9 cellular contexts compared by ENCODE assay signal in genomic region chr3:186786810-186787375, GRCh38. TPM values are rescaled to one million over a fixed set of nuclear protein-coding genes. Genes with fewer than 3 reads are reported as not detected.
A peak's percentile ranks its signal among the peaks of the same experiment; 100 is the strongest.
DNase-seq lines count a peak whose midpoint lies in the region; ATAC-seq, FAIRE-seq and TF ChIP-seq lines count a peak whose summit lies in the region.
"Had no signal": no experiment of that assay in that cellular context is flagged by ENCODE, and none has a peak within 500 bp of the region (broad histone marks: within the 10 kb centered on the region; RNA-seq: fewer than 3 reads in every experiment).

No MANE protein-coding gene starts in this region.

- H3K79me2 ChIP-seq in HepG2 (ENCODE audit: insufficient read depth, low read length): peaks cover 35% of the 10 kb centered on the region

- TF ChIP-seq EP300 in HepG2 (IDR thresholded peaks at IDR 0.05; ENCODE audit: low read depth in 2 of 2, low read length in 2 of 2) (no peak), HepG2 (CRISPR knock-in tag; IDR thresholded peaks at IDR 0.05; ENCODE audit: borderline replicate concordance) (no peak)

- H3K36me3 Mint-ChIP-seq in activated CD8-positive, alpha-beta T cell treated with anti-CD3 and anti-CD28 coated beads, Interleukin-2, amount 10 ng/mL, durations not matched to agents 7 days and 5 days (ENCODE audit: low read depth): peaks cover 84% of the 10 kb centered on the region
- H3K36me3 Mint-ChIP-seq in immature natural killer cell: peaks cover 47 to 73% (median 58%) of the 10 kb centered on the region in 3 donors

- H4K20me1 ChIP-seq in HepG2 (ENCODE audit: insufficient read depth, low read length): peaks cover 67% of the 10 kb centered on the region

- no peak overlapping the region for H2AFZ ChIP-seq in HepG2 (ENCODE audit: low read length)

- no peaks in the 10 kb centered on the region for H3K9me3 ChIP-seq in HepG2 (ENCODE audit: low read length)
- no peaks in the 10 kb centered on the region for H3K9me3 ChIP-seq in right lobe of liver

- H3K4me2 ChIP-seq in HepG2 (ENCODE audit: low read depth, low read length): peak overlapping the region; percentile 82

- intact Hi-C loops in HepG2 (cut with micrococcal nuclease; ENCODE audit: unreplicated experiment): no loop called here
- intact Hi-C loops in right lobe of liver (cut with DNase I): no loop called here

- H3K27ac Mint-ChIP-seq in activated CD8-positive, alpha-beta T cell treated with anti-CD3 and anti-CD28 coated beads, Interleukin-2, amount 10 ng/mL, durations not matched to agents 7 days and 5 days: peak overlapping the region; percentile 65
- H3K27ac Mint-ChIP-seq in immature natural killer cell: peak overlapping the region in 5 of 6 donors; percentile 49 to 100 (median 78)

- H3K9me3 Mint-ChIP-seq in activated CD8-positive, alpha-beta T cell treated with anti-CD3 and anti-CD28 coated beads, Interleukin-2, amount 10 ng/mL, durations not matched to agents 7 days and 5 days (ENCODE audit: insufficient read depth): no peaks in the 10 kb centered on the region
- H3K9me3 Mint-ChIP-seq in immature natural killer cell: no peaks in the 10 kb centered on the region

- TF ChIP-seq CTCF in HepG2 (CRISPR knock-in tag; IDR thresholded peaks at IDR 0.05): no peak
- TF ChIP-seq CTCF in right lobe of liver (IDR thresholded peaks at IDR 0.05): no peak

- H3K4me3 ChIP-seq in HepG2 (replicated peaks in 1 of 3; ENCODE audit: insufficient read depth in 1 of 3, low read depth in 2 of 3, low read length in 3 of 3): peak overlapping the region in 2 of 3 experiments; percentile 18 to 22; a peak in 3 of 6 replicates
- H3K4me3 ChIP-seq in right lobe of liver: no peak overlapping the region

- in situ Hi-C loops in HepG2 (cut with HindIII; ENCODE audit: extremely low pct_ligation_motif_present, low pct_unique_long_range_greater_than_20kb): no loop called here

- no peak; a peak in 1 of 4 replicates for TF ChIP-seq POLR2A in HepG2 (IDR thresholded peaks at IDR 0.05; ENCODE audit: insufficient read depth in 1 of 2, low read depth in 2 of 2, low read length in 2 of 2)
- TF ChIP-seq POLR2A in right lobe of liver (IDR thresholded peaks at IDR 0.05): no peak

- TF ChIP-seq RAD21 in HepG2 (CRISPR knock-in tag; IDR thresholded peaks at IDR 0.05): no peak

- no peak for FAIRE-seq in HepG2 (lab: Jason Lieb, UNC)

- H3K4me3 Mint-ChIP-seq in activated CD8-positive, alpha-beta T cell treated with anti-CD3 and anti-CD28 coated beads, Interleukin-2, amount 10 ng/mL, durations not matched to agents 7 days and 5 days: peak overlapping the region; percentile 91
- H3K4me3 Mint-ChIP-seq in immature natural killer cell: peak overlapping the region in 4 of 5 donors; percentile 41 to 100 (median 70)

- H3K27me3 Mint-ChIP-seq in activated CD8-positive, alpha-beta T cell treated with anti-CD3 and anti-CD28 coated beads, Interleukin-2, amount 10 ng/mL, durations not matched to agents 7 days and 5 days (ENCODE audit: low read depth): no peaks in the 10 kb centered on the region
- H3K27me3 Mint-ChIP-seq in immature natural killer cell (ENCODE audit: low read depth in 3 of 3): peaks cover 14 to 42% (median 28%) of the 10 kb centered on the region in 3 donors

- peaks cover 48% of the 10 kb centered on the region for H3K4me1 Mint-ChIP-seq in activated CD8-positive, alpha-beta T cell treated with anti-CD3 and anti-CD28 coated beads, Interleukin-2, amount 10 ng/mL, durations not matched to agents 7 days and 5 days (ENCODE audit: low read depth)
- H3K4me1 Mint-ChIP-seq in immature natural killer cell: peaks cover 62 to 83% of the 10 kb centered on the region in 2 donors

- POLR2A ChIA-PET in HepG2 (lab: Yijun Ruan, JAX): no interaction called here
- POLR2A ChIA-PET in activated CD8-positive, alpha-beta T cell treated with anti-CD3 and anti-CD28 coated beads, Interleukin-2, amount 10 ng/mL, durations not matched to agents 7 days and 5 days (lab: Charles Lee): interaction anchor here (2.0 to 4.0 kb wide), 4 partner anchors 12 to 18 kb away, joined by 7 to 25 read pairs (median 10); no protein-coding TSS in a partner anchor

- 75% methylated on average over 5 of the region's 5 CpGs for WGBS in HepG2 (ENCODE audit: low lambda C conversion rate)
- 50% methylated on average over 5 of the region's 5 CpGs for WGBS in right lobe of liver (ENCODE audit: insufficient coverage, low coverage, low lambda C conversion rate, missing lambda C conversion rate)

- no peaks in the 10 kb centered on the region; a peak in 1 of 5 replicates for H3K27me3 ChIP-seq in HepG2 (ENCODE audit: control insufficient read depth in 1 of 2, insufficient read depth in 2 of 2, low read length in 2 of 2)
- no peaks in the 10 kb centered on the region for H3K27me3 ChIP-seq in right lobe of liver

- H3K9ac ChIP-seq in HepG2 (ENCODE audit: insufficient read depth, low read depth, low read length): no peak overlapping the region; the same call in 1 of the 2 replicates

- peaks cover 21 to 52% of the 10 kb centered on the region in 2 experiments for H3K36me3 ChIP-seq in HepG2 (replicated peaks in 1 of 2; ENCODE audit: control insufficient read depth in 1 of 2, insufficient read depth in 2 of 2, low read length in 2 of 2)
- H3K36me3 ChIP-seq in right lobe of liver: peaks cover 15 to 64% (median 50%) of the 10 kb centered on the region in 4 donors

- BruUV-seq in HepG2 (replicated peaks; lab: Mats Ljungman, UMichigan): no TSS peak

- H3K27ac ChIP-seq in HepG2 (ENCODE audit: extremely low read length, insufficient read depth, low read length) (peak overlapping the region; percentile 27), right lobe of liver (no peak overlapping the region)

- CTCF ChIA-PET in HepG2 (lab: Yijun Ruan, JAX; ENCODE audit: low intra/inter-chr PET ratio, low total read pairs): no interaction called here
- CTCF ChIA-PET in activated CD8-positive, alpha-beta T cell treated with anti-CD3 and anti-CD28 coated beads, Interleukin-2, amount 10 ng/mL, durations not matched to agents 7 days and 5 days (lab: Charles Lee): interaction anchor here (1.1 kb wide), 1 partner anchor 34 kb away, joined by 4 read pairs; no protein-coding TSS in a partner anchor

- ATAC-seq in HepG2 (no peak), right lobe of liver (no peak), HG03095 (IDR thresholded peaks at IDR 0.05; ENCODE audit: unreplicated experiment) (no peak), HG02970 (IDR thresholded peaks at IDR 0.05; ENCODE audit: low FRiP score, unreplicated experiment) (no peak), HG02852 (IDR thresholded peaks at IDR 0.05; ENCODE audit: unreplicated experiment) (no peak)
- ATAC-seq in activated CD8-positive, alpha-beta T cell treated with anti-CD3 and anti-CD28 coated beads, Interleukin-2, amount 10 ng/mL, durations not matched to agents 7 days and 5 days: no peak

- DNase-seq in HepG2 (ENCODE audit: low spot score): no peak
- no peak for DNase-seq in right lobe of liver
- DNase-seq in activated CD8-positive, alpha-beta T cell treated with anti-CD3 and anti-CD28 coated beads, Interleukin-2, amount 10 ng/mL, durations not matched to agents 7 days and 5 days: no peak
- DNase-seq in immature natural killer cell: no peak
- DNase-seq in NCI-H2196 treated with DMSO at 0.1 percent for 48 hours (lab: John Stamatoyannopoulos, UW; ENCODE audit: unreplicated experiment): no peak
- DNase-seq: NCI-H2227 treated with DMSO at 0.1 percent for 48 hours had no signal

- H3K4me1 ChIP-seq in HepG2 (ENCODE audit: insufficient read depth, low read length) (peaks cover 39% of the 10 kb centered on the region), right lobe of liver (peaks cover 0 to 33% (median 10%) of the 10 kb centered on the region in 4 donors)

RNA-seq across cellular contexts. Expression of gene EIF4A2, which starts 3.5 kb away (rescaled TPM):
- total RNA-seq in HepG2 (2016; rRNA removed; fragmentation: Illumina TruSeq; extraction: Trizol): 446 and 480 TPM in 2 replicates
- 146 and 165 TPM in 2 replicates for total RNA-seq in HepG2 (2016; cell fraction: cytosol; rRNA removed; fragmentation: Illumina TruSeq; extraction: Trizol; ENCODE audit: low read depth)
- 450 and 480 TPM in 2 replicates for total RNA-seq in HepG2 (2016; cell fraction: insoluble cytoplasmic fraction; rRNA removed; fragmentation: Illumina TruSeq; extraction: Trizol)
- total RNA-seq in HepG2 (2016; cell fraction: membrane; rRNA removed; fragmentation: Illumina TruSeq; extraction: Trizol): 286 and 327 TPM in 2 replicates
- total RNA-seq in HepG2 (2016; cell fraction: nucleus; rRNA removed; fragmentation: Illumina TruSeq; extraction: Trizol): 656 and 709 TPM in 2 replicates
- 475 and 596 TPM in 2 replicates for polyA plus RNA-seq in HepG2 (2011; rRNA removed)
- polyA plus RNA-seq in HepG2 (2011; cell fraction: cytosol; rRNA removed): 247 and 610 TPM in 2 replicates
- polyA plus RNA-seq in HepG2 (2011; cell fraction: nucleus; rRNA removed): 443 and 672 TPM in 2 replicates
- polyA plus RNA-seq in HepG2 (2012): 536 and 611 TPM in 2 replicates
- polyA plus RNA-seq in HepG2 (2016; cell fraction: cytosol; fragmentation: Illumina TruSeq; extraction: Trizol; ENCODE audit: low read depth): 52.8 and 60.6 TPM in 2 replicates
- polyA plus RNA-seq in HepG2 (2016; cell fraction: insoluble cytoplasmic fraction; fragmentation: Illumina TruSeq; extraction: Trizol; ENCODE audit: low read depth): 340 and 366 TPM in 2 replicates
- polyA plus RNA-seq in HepG2 (2016; cell fraction: membrane; fragmentation: Illumina TruSeq; extraction: Trizol; ENCODE audit: low read depth): 139 and 154 TPM in 2 replicates
- 727 and 748 TPM in 2 replicates for polyA plus RNA-seq in HepG2 (2016; cell fraction: nucleus; fragmentation: Illumina TruSeq; extraction: Trizol; ENCODE audit: insufficient read depth, low read depth)
- polyA minus RNA-seq in HepG2 (2011; rRNA and poly(A)+ RNA removed; ENCODE audit: low replicate concordance): 191 and 270 TPM in 2 replicates
- polyA minus RNA-seq in HepG2 (2011; cell fraction: cytosol; rRNA and poly(A)+ RNA removed): 288 and 321 TPM in 2 replicates
- 1,137 and 1,381 TPM in 2 replicates for polyA minus RNA-seq in HepG2 (2011; cell fraction: nucleus; rRNA and poly(A)+ RNA removed)
- 100 to 1,000 TPM in 5 of 6 experiments, 10 to 100 TPM in 1; 98.9 to 234 (median 131) TPM for total RNA-seq in right lobe of liver
- 100 to 1,000 TPM; 365 to 383 TPM for total RNA-seq in activated CD8-positive, alpha-beta T cell treated with anti-CD3 and anti-CD28 coated beads, Interleukin-2, amount 10 ng/mL, durations not matched to agents 7 days and 5 days
- polyA plus RNA-seq in immature natural killer cell: 100 to 1,000 TPM; 132 to 151 (median 140) TPM

RNA-seq across cellular contexts. Expression of gene RFC4, which starts 19.4 kb away (rescaled TPM):
- 103 and 109 TPM in 2 replicates for total RNA-seq in HepG2 (2016; rRNA removed; fragmentation: Illumina TruSeq; extraction: Trizol)
- total RNA-seq in HepG2 (2016; cell fraction: cytosol; rRNA removed; fragmentation: Illumina TruSeq; extraction: Trizol; ENCODE audit: low read depth): 40.2 and 42.1 TPM in 2 replicates
- 106 and 115 TPM in 2 replicates for total RNA-seq in HepG2 (2016; cell fraction: insoluble cytoplasmic fraction; rRNA removed; fragmentation: Illumina TruSeq; extraction: Trizol)
- 31.0 and 31.4 TPM in 2 replicates for total RNA-seq in HepG2 (2016; cell fraction: membrane; rRNA removed; fragmentation: Illumina TruSeq; extraction: Trizol)
- 68.8 and 77.7 TPM in 2 replicates for total RNA-seq in HepG2 (2016; cell fraction: nucleus; rRNA removed; fragmentation: Illumina TruSeq; extraction: Trizol)
- 15.1 and 18.5 TPM in 2 replicates for polyA plus RNA-seq in HepG2 (2011; rRNA removed)
- 7.9 and 8.6 TPM in 2 replicates for polyA plus RNA-seq in HepG2 (2011; cell fraction: cytosol; rRNA removed)
- polyA plus RNA-seq in HepG2 (2011; cell fraction: nucleus; rRNA removed): 32.1 and 36.9 TPM in 2 replicates
- 26.8 and 40.8 TPM in 2 replicates for polyA plus RNA-seq in HepG2 (2012)
- polyA plus RNA-seq in HepG2 (2016; cell fraction: cytosol; fragmentation: Illumina TruSeq; extraction: Trizol; ENCODE audit: low read depth): 9.3 and 10.4 TPM in 2 replicates
- polyA plus RNA-seq in HepG2 (2016; cell fraction: insoluble cytoplasmic fraction; fragmentation: Illumina TruSeq; extraction: Trizol; ENCODE audit: low read depth): 97.0 and 99.6 TPM in 2 replicates
- polyA plus RNA-seq in HepG2 (2016; cell fraction: membrane; fragmentation: Illumina TruSeq; extraction: Trizol; ENCODE audit: low read depth): 10.8 and 11.9 TPM in 2 replicates
- 133 and 142 TPM in 2 replicates for polyA plus RNA-seq in HepG2 (2016; cell fraction: nucleus; fragmentation: Illumina TruSeq; extraction: Trizol; ENCODE audit: insufficient read depth, low read depth)
- polyA minus RNA-seq in HepG2 (2011; rRNA and poly(A)+ RNA removed; ENCODE audit: low replicate concordance): 2.1 and 21.7 TPM in 2 replicates
- 4.9 and 11.6 TPM in 2 replicates for polyA minus RNA-seq in HepG2 (2011; cell fraction: cytosol; rRNA and poly(A)+ RNA removed)
- 11.7 and 14.3 TPM in 2 replicates for polyA minus RNA-seq in HepG2 (2011; cell fraction: nucleus; rRNA and poly(A)+ RNA removed)
- 10 to 100 TPM in 2 of 6 experiments, 1 to 10 TPM in 4; 4.6 to 17.4 (median 5.6) TPM for total RNA-seq in right lobe of liver
- 100 to 1,000 TPM in 1 of 2 experiments, 10 to 100 TPM in 1; 98.9 to 106 TPM for total RNA-seq in activated CD8-positive, alpha-beta T cell treated with anti-CD3 and anti-CD28 coated beads, Interleukin-2, amount 10 ng/mL, durations not matched to agents 7 days and 5 days
- polyA plus RNA-seq in immature natural killer cell: 10 to 100 TPM; 17.7 to 19.5 (median 18.1) TPM

RNA-seq across cellular contexts. Expression of gene ADIPOQ, which starts 55.6 kb away (rescaled TPM):
- total RNA-seq in HepG2 (2016; rRNA removed; fragmentation: Illumina TruSeq; extraction: Trizol): not detected in 2 replicates
- not detected in 2 replicates for total RNA-seq in HepG2 (2016; cell fraction: cytosol; rRNA removed; fragmentation: Illumina TruSeq; extraction: Trizol; ENCODE audit: low read depth)
- total RNA-seq in HepG2 (2016; cell fraction: insoluble cytoplasmic fraction; rRNA removed; fragmentation: Illumina TruSeq; extraction: Trizol): not detected in 2 replicates
- total RNA-seq in HepG2 (2016; cell fraction: membrane; rRNA removed; fragmentation: Illumina TruSeq; extraction: Trizol): not detected in 2 replicates
- not detected in 2 replicates for total RNA-seq in HepG2 (2016; cell fraction: nucleus; rRNA removed; fragmentation: Illumina TruSeq; extraction: Trizol)
- polyA plus RNA-seq in HepG2 (2011; rRNA removed): not detected in 2 replicates
- polyA plus RNA-seq in HepG2 (2011; cell fraction: cytosol; rRNA removed): not detected in 2 replicates
- not detected in 2 replicates for polyA plus RNA-seq in HepG2 (2011; cell fraction: nucleus; rRNA removed)
- not detected in 2 replicates for polyA plus RNA-seq in HepG2 (2012)
- not detected in 2 replicates for polyA plus RNA-seq in HepG2 (2016; cell fraction: cytosol; fragmentation: Illumina TruSeq; extraction: Trizol; ENCODE audit: low read depth)
- not detected in 2 replicates for polyA plus RNA-seq in HepG2 (2016; cell fraction: insoluble cytoplasmic fraction; fragmentation: Illumina TruSeq; extraction: Trizol; ENCODE audit: low read depth)
- polyA plus RNA-seq in HepG2 (2016; cell fraction: membrane; fragmentation: Illumina TruSeq; extraction: Trizol; ENCODE audit: low read depth): not detected in 2 replicates
- polyA plus RNA-seq in HepG2 (2016; cell fraction: nucleus; fragmentation: Illumina TruSeq; extraction: Trizol; ENCODE audit: insufficient read depth, low read depth): not detected in 2 replicates
- polyA minus RNA-seq in HepG2 (2011; rRNA and poly(A)+ RNA removed; ENCODE audit: low replicate concordance): not detected in 2 replicates
- polyA minus RNA-seq in HepG2 (2011; cell fraction: cytosol; rRNA and poly(A)+ RNA removed): not detected in 2 replicates
- not detected in 2 replicates for polyA minus RNA-seq in HepG2 (2011; cell fraction: nucleus; rRNA and poly(A)+ RNA removed)
- total RNA-seq in right lobe of liver: not detected
- total RNA-seq in activated CD8-positive, alpha-beta T cell treated with anti-CD3 and anti-CD28 coated beads, Interleukin-2, amount 10 ng/mL, durations not matched to agents 7 days and 5 days: not detected
- polyA plus RNA-seq in immature natural killer cell: not detected

Comparison
In these comparisons a context has a peak if more than half of its experiments do, and no peak if none do; other contexts are left out.
1. H3K4me3 ChIP-seq: peak in HepG2 (2 of 3); none in right lobe of liver (0 of 3).